ENCODE assay signal across 27 cellular contexts in genomic region chr3:113776564-113776963, GRCh38.
"Had no signal": no experiment of that assay in that cellular context is flagged by ENCODE, and none has a peak within 500 bp of the region (broad histone marks: within the 10 kb centered on the region; RNA-seq: fewer than 3 reads in every experiment).

No MANE protein-coding gene starts in this region.

- H3K4me3 ChIP-seq: colonic mucosa, esophagus muscularis mucosa, heart right ventricle, lower lobe of right lung, ovary, psoas muscle, sigmoid colon, suprapubic skin, vagina had no signal

- ATAC-seq: heart right ventricle; left ventricle myocardium superior; lower lobe of right lung; natural killer cell treated with Interleukin-12 subunit alpha and Interleukin-12 subunit beta and Interleukin-15 and Interleukin-18, amount 100 ng/mL, for 72 hours; psoas muscle; right cardiac atrium; stimulated activated naive CD8-positive, alpha-beta T cell treated with anti-CD3 and anti-CD28 coated beads, Interleukin-15, amount 100 ng/mL, for 72 hours had no signal

- H3K27me3 ChIP-seq: colonic mucosa, esophagus muscularis mucosa, foreskin keratinocyte, heart right ventricle, ovary, sigmoid colon, suprapubic skin, vagina had no signal

- H3K9me3 ChIP-seq: colonic mucosa, esophagus muscularis mucosa, heart right ventricle, lower lobe of right lung, ovary, psoas muscle, sigmoid colon, suprapubic skin, vagina had no signal

- H3K27ac Mint-ChIP-seq: natural killer cell treated with Interleukin-12 subunit alpha and Interleukin-12 subunit beta and Interleukin-15 and Interleukin-18, amount 100 ng/mL, for 72 hours had no signal

- H3K4me3 Mint-ChIP-seq: central memory CD8-positive, alpha-beta T cell; dendritic cell treated with granulocyte-macrophage colony-stimulating factor and Interleukin-4, amounts not matched to agents 40 ng/mL and 50 ng/mL, for 4 days; endodermal cell; naive B cell; natural killer cell treated with Interleukin-12 subunit alpha and Interleukin-12 subunit beta and Interleukin-15 and Interleukin-18, amount 100 ng/mL, for 72 hours; stimulated activated naive CD8-positive, alpha-beta T cell treated with anti-CD3 and anti-CD28 coated beads, Interleukin-15, amount 100 ng/mL, for 72 hours had no signal

- H3K36me3 ChIP-seq: colonic mucosa, ovary, vagina had no signal

- DNase-seq: colonic mucosa; effector CD8-positive, alpha-beta T cell; endodermal cell; foreskin keratinocyte; glutamatergic neuron; heart right ventricle; hippocampal formation; left ventricle myocardium superior; lower lobe of right lung; naive B cell; occipital lobe; ovary; posterior cingulate gyrus; psoas muscle; right cardiac atrium; sigmoid colon; stimulated activated CD4-positive, alpha-beta T cell treated with anti-CD3 and anti-CD28 coated beads, Interleukin-15, amount 100 ng/mL, for 24 hours; stimulated activated CD4-positive, alpha-beta T cell treated with anti-CD3 and anti-CD28 coated beads, Interleukin-2, amount 100 ng/mL, for 48 hours; stimulated activated naive CD4-positive, alpha-beta T cell; stimulated activated naive CD8-positive, alpha-beta T cell treated with anti-CD3 and anti-CD28 coated beads, Interleukin-15, amount 100 ng/mL, for 72 hours; trophoblast cell had no signal

- H3K9me3 Mint-ChIP-seq: central memory CD8-positive, alpha-beta T cell; dendritic cell treated with granulocyte-macrophage colony-stimulating factor and Interleukin-4, amounts not matched to agents 40 ng/mL and 50 ng/mL, for 4 days; endodermal cell; naive B cell; natural killer cell treated with Interleukin-12 subunit alpha and Interleukin-12 subunit beta and Interleukin-15 and Interleukin-18, amount 100 ng/mL, for 72 hours; stimulated activated naive CD8-positive, alpha-beta T cell treated with anti-CD3 and anti-CD28 coated beads, Interleukin-15, amount 100 ng/mL, for 72 hours had no signal

- H3K27ac ChIP-seq: colonic mucosa, esophagus muscularis mucosa, foreskin keratinocyte, heart right ventricle, lower lobe of right lung, ovary, psoas muscle, sigmoid colon, suprapubic skin, vagina had no signal

- H3K36me3 Mint-ChIP-seq: natural killer cell treated with Interleukin-12 subunit alpha and Interleukin-12 subunit beta and Interleukin-15 and Interleukin-18, amount 100 ng/mL, for 72 hours had no signal

- H3K27me3 Mint-ChIP-seq: central memory CD8-positive, alpha-beta T cell; dendritic cell treated with granulocyte-macrophage colony-stimulating factor and Interleukin-4, amounts not matched to agents 40 ng/mL and 50 ng/mL, for 4 days; naive B cell; natural killer cell treated with Interleukin-12 subunit alpha and Interleukin-12 subunit beta and Interleukin-15 and Interleukin-18, amount 100 ng/mL, for 72 hours; stimulated activated naive CD8-positive, alpha-beta T cell treated with anti-CD3 and anti-CD28 coated beads, Interleukin-15, amount 100 ng/mL, for 72 hours had no signal

- H3K4me1 Mint-ChIP-seq: endodermal cell had no signal

- H3K4me1 ChIP-seq: colonic mucosa, esophagus muscularis mucosa, foreskin keratinocyte, lower lobe of right lung had no signal
